ENCODE assay signal across 9 cellular contexts in the genomic region with DNA sequence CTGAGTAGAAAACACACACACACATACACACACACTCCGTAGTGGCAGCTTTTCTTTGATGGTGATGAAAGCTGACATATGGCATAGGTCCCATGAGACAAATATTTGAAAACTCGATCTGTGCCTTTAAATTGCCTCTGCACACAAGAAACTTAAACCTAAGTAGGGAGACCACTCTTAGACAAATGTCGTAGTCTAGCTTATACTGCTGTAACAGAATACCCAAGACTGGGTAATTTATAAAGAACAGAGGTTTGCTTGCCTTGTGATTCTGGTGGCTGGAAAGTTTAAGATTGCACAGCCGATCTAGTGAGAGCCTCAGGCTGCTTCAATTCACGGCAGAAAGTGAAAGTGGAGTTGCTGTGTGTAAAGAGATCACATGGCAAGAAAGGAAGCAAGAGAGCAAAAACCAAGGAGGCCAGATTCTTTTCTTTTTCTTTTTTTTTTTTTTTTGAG.
A peak's percentile ranks its signal among the peaks of the same experiment; 100 is the strongest.
DNase-seq lines count a peak whose midpoint lies in the region; ATAC-seq and TF ChIP-seq lines count a peak whose summit lies in the region.
"Had no signal": no experiment of that assay in that cellular context is flagged by ENCODE, and none has a peak within 500 bp of the region (broad histone marks: within the 10 kb centered on the region; RNA-seq: fewer than 3 reads in every experiment).

No MANE protein-coding gene starts in this region.

- H3K27ac ChIP-seq in RWPE1, result no peak overlapping the region
- H3K27ac ChIP-seq: A549 had no signal

- ATAC-seq in HG03066 (IDR thresholded peaks at IDR 0.05; ENCODE audit: low read depth, unreplicated experiment) (peak; percentile 59), left ventricle myocardium superior (peak; percentile 67)
- ATAC-seq: A549 had no signal

- CTCF ChIA-PET in RWPE1 (lab: Yijun Ruan, JAX), result no interaction called here

- H3K27ac Mint-ChIP-seq in T-helper 1 cell treated with Interleukin-12 subunit alpha and Interleukin-12 subunit beta and Interleukin-4 antibody, amounts not matched to agents 30 μg/mL and 1 μg/mL, for 36 hours, result no peak overlapping the region

- no peak for TF ChIP-seq CTCF in RWPE1 (conservative IDR thresholded peaks at IDR 0.05; ENCODE audit: low read depth)

- no peaks in the 10 kb centered on the region for H3K36me3 Mint-ChIP-seq in T-helper 1 cell treated with Interleukin-12 subunit alpha and Interleukin-12 subunit beta and Interleukin-4 antibody, amounts not matched to agents 30 μg/mL and 1 μg/mL, for 36 hours (ENCODE audit: low read depth)

- peak overlapping the region; percentile 7 for H3K4me3 Mint-ChIP-seq in T-helper 1 cell treated with Interleukin-12 subunit alpha and Interleukin-12 subunit beta and Interleukin-4 antibody, amounts not matched to agents 30 μg/mL and 1 μg/mL, for 36 hours

- intact Hi-C loops in left ventricle myocardium superior (cut with micrococcal nuclease), result no loop called here

- no peaks in the 10 kb centered on the region for H3K9me3 Mint-ChIP-seq in T-helper 1 cell treated with Interleukin-12 subunit alpha and Interleukin-12 subunit beta and Interleukin-4 antibody, amounts not matched to agents 30 μg/mL and 1 μg/mL, for 36 hours

- POLR2A ChIA-PET in RWPE1 (lab: Yijun Ruan, JAX; ENCODE audit: low non-redundant PET), result no interaction called here

- DNase-seq in T-helper 1 cell, result no peak
- DNase-seq in RWPE1 (ENCODE audit: low spot score), result peak; percentile 11
- DNase-seq in left ventricle myocardium superior, result no peak
- peak; percentile 21 for DNase-seq in stromal cell of bone marrow (ENCODE audit: low read depth)
- no peak for DNase-seq in NCI-H345 treated with DMSO at 0.1 percent for 48 hours (lab: John Stamatoyannopoulos, UW; ENCODE audit: unreplicated experiment)
- DNase-seq in ureter (ENCODE audit: low spot score), result no peak

- no peaks in the 10 kb centered on the region for H3K27me3 Mint-ChIP-seq in T-helper 1 cell treated with Interleukin-12 subunit alpha and Interleukin-12 subunit beta and Interleukin-4 antibody, amounts not matched to agents 30 μg/mL and 1 μg/mL, for 36 hours (ENCODE audit: low read depth)

- peaks cover 2% of the 10 kb centered on the region for H3K4me1 Mint-ChIP-seq in T-helper 1 cell treated with Interleukin-12 subunit alpha and Interleukin-12 subunit beta and Interleukin-4 antibody, amounts not matched to agents 30 μg/mL and 1 μg/mL, for 36 hours (ENCODE audit: low read depth)

Comparison
In these comparisons a context has a peak if more than half of its experiments do, and no peak if none do; other contexts are left out.
1. DNase-seq: peak in RWPE1 (single experiment) and stromal cell of bone marrow (single experiment); none in T-helper 1 cell (0 of 5), left ventricle myocardium superior (single experiment), NCI-H345 treated with DMSO at 0.1 percent for 48 hours (single experiment) and ureter (single experiment).